In the genomic region with DNA sequence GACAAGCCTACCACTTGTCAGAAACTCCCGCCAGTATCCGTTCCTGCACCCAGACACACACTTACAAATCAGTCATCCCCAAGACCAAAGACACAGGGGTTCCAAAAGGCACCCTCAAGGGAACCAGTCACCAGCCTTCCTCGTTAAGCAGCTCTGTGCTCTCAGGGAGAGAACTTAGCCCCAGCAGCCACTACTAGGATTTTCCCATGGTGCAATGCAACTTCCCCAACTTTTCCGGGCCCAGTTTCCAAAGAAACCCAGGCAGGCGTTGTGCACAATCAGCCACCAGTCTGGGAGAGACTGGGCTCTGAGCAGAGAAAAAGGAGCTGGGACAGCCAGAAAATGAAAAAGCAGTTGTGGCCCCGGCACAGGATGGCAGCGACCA, we compare ENCODE assay signal across 8 cellular contexts. TPM values are rescaled to one million over a fixed set of nuclear protein-coding genes. Genes with fewer than 3 reads are reported as not detected.
DNase-seq lines count a peak whose midpoint lies in the region; ATAC-seq and TF ChIP-seq lines count a peak whose summit lies in the region.

No MANE protein-coding gene starts in this region.

- no peak for TF ChIP-seq CTCF in Calu3 (IDR thresholded peaks at IDR 0.05; ENCODE audit: unreplicated experiment)
- no peak for TF ChIP-seq CTCF in NB4 (IDR thresholded peaks at IDR 0.05; ENCODE audit: low read depth, low read length)
- TF ChIP-seq CTCF in lower lobe of right lung (IDR thresholded peaks at IDR 0.05) = no peak
- TF ChIP-seq CTCF in tibial artery (IDR thresholded peaks at IDR 0.05) = no peak

- BruUV-seq in Calu3 (replicated peaks; lab: Mats Ljungman, UMichigan) = no TSS peak

- H3K4me1 ChIP-seq in lower lobe of right lung (peaks cover 29% of the 10 kb centered on the region), tibial artery (peaks cover 0 to 61% (median 24%) of the 10 kb centered on the region in 4 donors)

- H3K27me3 ChIP-seq in lower lobe of right lung (ENCODE audit: low read depth) (no peaks in the 10 kb centered on the region), tibial artery (no peaks in the 10 kb centered on the region)

- peak overlapping the region; percentile 36 for H3K27ac Mint-ChIP-seq in Calu3 (ENCODE audit: unreplicated experiment)

- H3K36me3 Mint-ChIP-seq in Calu3 (ENCODE audit: insufficient read depth, unreplicated experiment) = peaks cover 29% of the 10 kb centered on the region

- TF ChIP-seq POLR2A in NB4 (IDR thresholded peaks at IDR 0.05; ENCODE audit: extremely low read depth, insufficient read length) = no peak

- CTCF ChIA-PET in Calu3 (lab: Charles Lee) = interaction anchor here (0.6 to 2.1 kb wide), 4 partner anchors 26 to 570 kb away, joined by 3 to 7 read pairs (median 4); no protein-coding TSS in a partner anchor

- H3K27me3 Mint-ChIP-seq in Calu3 (ENCODE audit: unreplicated experiment) = peaks cover 17% of the 10 kb centered on the region

- H3K4me3 Mint-ChIP-seq in Calu3 (ENCODE audit: low read depth, unreplicated experiment) = peak overlapping the region; percentile 81

- intact Hi-C loops in Calu3 (cut with micrococcal nuclease; ENCODE audit: unreplicated experiment) = loop anchor here (5.0 kb wide), 1 partner anchor 47 kb away; no protein-coding TSS in a partner anchor
- intact Hi-C loops in lower lobe of right lung (cut with DNase I) = no loop called here
- intact Hi-C loops in tibial artery (cut with DNase I; ENCODE audit: low total_unique reads) = loop anchor here (10.0 kb wide), 1 partner anchor 81 kb away; no protein-coding TSS in a partner anchor

- ATAC-seq in lower lobe of right lung (peak; percentile 34 to 46), HG02884 (IDR thresholded peaks at IDR 0.05; ENCODE audit: unreplicated experiment) (no peak), GM19023 (IDR thresholded peaks at IDR 0.05; ENCODE audit: unreplicated experiment) (no peak)

- H3K4me3 ChIP-seq in NB4 (ENCODE audit: low read depth, low read length) (peak overlapping the region; percentile 54), lower lobe of right lung (peak overlapping the region; percentile 90), tibial artery (peak overlapping the region; percentile 67 to 73)

- no peaks in the 10 kb centered on the region for H3K9me3 Mint-ChIP-seq in Calu3 (ENCODE audit: low read depth, unreplicated experiment)

- DNase-seq in Calu3 = peak; percentile 39
- DNase-seq in NB4 (ENCODE audit: low read depth) = no peak
- DNase-seq in dermis blood vessel endothelial cell = peak; percentile 33
- no peak for DNase-seq in lower lobe of right lung
- DNase-seq in tibial artery = peak in 1 of 2 donors; percentile 70
- no peak for DNase-seq in COR-L47 (lab: John Stamatoyannopoulos, UW)

- H3K4me1 Mint-ChIP-seq in Calu3 (ENCODE audit: low read depth, unreplicated experiment) = peaks cover 33% of the 10 kb centered on the region

- H3K27ac ChIP-seq in lower lobe of right lung (peak overlapping the region; percentile 65), tibial artery (peak overlapping the region; percentile 78 to 87)

- H3K9me3 ChIP-seq in lower lobe of right lung = no peaks in the 10 kb centered on the region
- H3K9me3 ChIP-seq in tibial artery = no peaks in the 10 kb centered on the region

- H3K36me3 ChIP-seq in lower lobe of right lung (no peaks in the 10 kb centered on the region), tibial artery (peaks cover 0 to 10% (median 0%) of the 10 kb centered on the region in 3 donors)

RNA-seq across cellular contexts. Expression of a gene that starts 1.2 kb away (rescaled TPM):
- total RNA-seq in Calu3 (2022) (46.0 and 51.0 TPM in 2 replicates), dermis blood vessel endothelial cell (7.8 and 11.1 TPM in 2 replicates), lower lobe of right lung (18.7 TPM)

Comparison
In these comparisons a context has a peak if more than half of its experiments do, and no peak if none do; other contexts are left out.
1. DNase-seq: peak in Calu3 (single experiment) and dermis blood vessel endothelial cell (single experiment); none in NB4 (single experiment), lower lobe of right lung (single experiment) and COR-L47 (single experiment).
2. ATAC-seq: peak in lower lobe of right lung (2 of 2); none in HG02884 (single experiment) and GM19023 (single experiment).
3. Peak in every context shown above with its lines, with median percentiles within 50 percentile points of each other: H3K4me3 ChIP-seq.